Comparison of ENCODE assay signal across 14 cellular contexts in genomic region chr10:133039823-133040704, GRCh38. TPM values are rescaled to one million over a fixed set of nuclear protein-coding genes. Genes with fewer than 3 reads are reported as not detected.
"Had no signal": no experiment of that assay in that cellular context is flagged by ENCODE, and none has a peak within 500 bp of the region (broad histone marks: within the 10 kb centered on the region; RNA-seq: fewer than 3 reads in every experiment).

No MANE protein-coding gene starts in this region.

- H3K36me3 Mint-ChIP-seq: T-cell, type B pancreatic cell had no signal

- H3K9me3 Mint-ChIP-seq: activated naive CD4-positive, alpha-beta T cell treated with anti-CD3 and anti-CD28 coated beads for 36 hours; activated naive CD8-positive, alpha-beta T cell treated with anti-CD3 and anti-CD28 coated beads, Interleukin-2, amount 50 U/mL, for 24 hours; nephron; stimulated activated naive CD8-positive, alpha-beta T cell treated with anti-CD3 and anti-CD28 coated beads, Interleukin-15, Interleukin-2, amounts not matched to agents 100 ng/mL and 50 ng/mL, for 24 hours; T-cell; type B pancreatic cell had no signal

- H3K36me3 ChIP-seq: right lobe of liver had no signal

- DNase-seq: activated CD4-positive, alpha-beta T cell treated with anti-CD3 and anti-CD28 coated beads for 1 hour; activated CD4-positive, alpha-beta T cell treated with anti-CD3 and anti-CD28 coated beads, Interleukin-2, amount 50 U/mL, for 4 hours; activated naive CD4-positive, alpha-beta T cell treated with anti-CD3 and anti-CD28 coated beads for 36 hours; activated naive CD8-positive, alpha-beta T cell treated with anti-CD3 and anti-CD28 coated beads, Interleukin-2, amount 50 U/mL, for 24 hours; activated T-cell treated with anti-CD3 and anti-CD28 coated beads for 4 hours; aorta; occipital lobe; psoas muscle; right lobe of liver; T-cell; T1000 had no signal

- H3K4me3 Mint-ChIP-seq: activated naive CD4-positive, alpha-beta T cell treated with anti-CD3 and anti-CD28 coated beads for 36 hours; activated naive CD8-positive, alpha-beta T cell treated with anti-CD3 and anti-CD28 coated beads, Interleukin-2, amount 50 U/mL, for 24 hours; nephron; stimulated activated naive CD8-positive, alpha-beta T cell treated with anti-CD3 and anti-CD28 coated beads, Interleukin-15, Interleukin-2, amounts not matched to agents 100 ng/mL and 50 ng/mL, for 24 hours; T-cell; type B pancreatic cell had no signal

- H3K27ac ChIP-seq: psoas muscle, right lobe of liver had no signal

- H3K27me3 Mint-ChIP-seq: activated naive CD8-positive, alpha-beta T cell treated with anti-CD3 and anti-CD28 coated beads, Interleukin-2, amount 50 U/mL, for 24 hours; stimulated activated naive CD8-positive, alpha-beta T cell treated with anti-CD3 and anti-CD28 coated beads, Interleukin-15, Interleukin-2, amounts not matched to agents 100 ng/mL and 50 ng/mL, for 24 hours had no signal

- H3K4me1 Mint-ChIP-seq: activated naive CD8-positive, alpha-beta T cell treated with anti-CD3 and anti-CD28 coated beads, Interleukin-2, amount 50 U/mL, for 24 hours; T-cell had no signal

- H3K9me3 ChIP-seq: psoas muscle, right lobe of liver had no signal

- H3K27ac Mint-ChIP-seq: activated naive CD4-positive, alpha-beta T cell treated with anti-CD3 and anti-CD28 coated beads for 36 hours; activated naive CD8-positive, alpha-beta T cell treated with anti-CD3 and anti-CD28 coated beads, Interleukin-2, amount 50 U/mL, for 24 hours; nephron; stimulated activated naive CD8-positive, alpha-beta T cell treated with anti-CD3 and anti-CD28 coated beads, Interleukin-15, Interleukin-2, amounts not matched to agents 100 ng/mL and 50 ng/mL, for 24 hours; T-cell; type B pancreatic cell had no signal

- ATAC-seq: activated naive CD8-positive, alpha-beta T cell treated with anti-CD3 and anti-CD28 coated beads, Interleukin-2, amount 50 U/mL, for 24 hours; psoas muscle; T-cell had no signal

- H3K4me3 ChIP-seq: psoas muscle, right lobe of liver had no signal

- H3K4me1 ChIP-seq: psoas muscle, right lobe of liver had no signal

RNA-seq across cellular contexts. Expression of gene ADGRA1, which starts 47.7 kb away (rescaled TPM):
- total RNA-seq: activated naive CD4-positive, alpha-beta T cell treated with anti-CD3 and anti-CD28 coated beads for 36 hours; aorta; T-cell had no signal
